In the genomic region with DNA sequence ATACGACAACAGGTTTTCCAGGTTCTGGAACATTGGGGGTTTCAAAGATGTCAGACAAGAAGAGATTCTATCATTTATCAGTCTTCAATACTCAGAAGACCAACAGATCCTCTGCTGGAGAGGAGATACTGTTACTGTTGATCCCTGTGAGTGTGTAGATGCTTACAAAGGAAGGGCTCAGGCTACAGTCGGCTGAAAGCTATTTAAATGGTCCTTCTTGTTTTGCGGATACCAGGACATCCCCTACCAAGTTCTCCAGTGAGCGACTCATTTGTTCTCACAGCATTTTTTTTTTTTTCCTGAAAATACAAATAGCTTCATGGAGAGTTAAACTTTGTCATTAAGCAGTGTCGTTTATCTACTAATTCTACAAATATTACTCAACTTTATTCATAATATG, we compare ENCODE assay signal across 30 cellular contexts.
"Had no signal": no experiment of that assay in that cellular context is flagged by ENCODE, and none has a peak within 500 bp of the region (broad histone marks: within the 10 kb centered on the region; RNA-seq: fewer than 3 reads in every experiment).

No MANE protein-coding gene starts in this region.

- H3K27me3 Mint-ChIP-seq: activated CD4-positive, alpha-beta T cell treated with anti-CD3 and anti-CD28 coated beads for 36 hours; activated CD4-positive, alpha-beta T cell treated with anti-CD3 and anti-CD28 coated beads, Interleukin-2, amount 10 ng/mL, durations not matched to agents 7 days and 5 days; activated naive CD8-positive, alpha-beta T cell treated with anti-CD3 and anti-CD28 coated beads for 36 hours had no signal

- ATAC-seq: activated CD4-positive, alpha-beta T cell treated with anti-CD3 and anti-CD28 coated beads for 36 hours; activated CD4-positive, CD25-positive, alpha-beta regulatory T cell treated with anti-CD3 and anti-CD28 coated beads, Interleukin-2, amount 50 U/mL, for 24 hours; activated CD8-positive, alpha-beta T cell treated with anti-CD3 and anti-CD28 coated beads, Interleukin-2, amount 10 ng/mL, durations not matched to agents 7 days and 5 days; activated T-cell treated with anti-CD3 and anti-CD28 coated beads, Interleukin-2, amount 50 U/mL, for 4 hours; Panc1 had no signal

- H3K27ac Mint-ChIP-seq: activated CD4-positive, alpha-beta T cell treated with anti-CD3 and anti-CD28 coated beads for 36 hours; activated CD4-positive, alpha-beta T cell treated with anti-CD3 and anti-CD28 coated beads, Interleukin-2, amount 10 ng/mL, durations not matched to agents 7 days and 5 days; activated naive CD8-positive, alpha-beta T cell treated with anti-CD3 and anti-CD28 coated beads for 36 hours; activated T-helper 1 cell treated with anti-CD3 and anti-CD28 coated beads, Interleukin-12 subunit alpha, Interleukin-12 subunit beta, Interleukin-2, Interleukin-4 antibody, amounts not matched to agents 30 ng/mL and 10 ng/mL and 1 ng/mL, durations not matched to agents 14 hours and 24 hours and 36 hours had no signal

- H3K9me3 ChIP-seq: SJCRH30 had no signal

- H3K4me3 ChIP-seq: SJCRH30, SK-N-MC had no signal

- DNase-seq: activated CD4-positive, alpha-beta T cell treated with anti-CD3 and anti-CD28 coated beads for 36 hours; activated CD4-positive, alpha-beta T cell treated with anti-CD3 and anti-CD28 coated beads, Interleukin-2, amount 10 ng/mL, durations not matched to agents 7 days and 5 days; activated CD4-positive, alpha-beta T cell treated with anti-CD3 and anti-CD28 coated beads, Interleukin-2, amount 50 U/mL, for 48 hours; activated CD8-positive, alpha-beta T cell treated with anti-CD3 and anti-CD28 coated beads, Interleukin-2, amount 10 ng/mL, durations not matched to agents 7 days and 5 days; activated naive CD4-positive, alpha-beta T cell; activated naive CD4-positive, alpha-beta T cell treated with anti-CD3 and anti-CD28 coated beads, Interleukin-2, amount 50 U/mL, for 16 hours; activated naive CD8-positive, alpha-beta T cell treated with anti-CD3 and anti-CD28 coated beads for 36 hours; activated T-cell treated with anti-CD3 and anti-CD28 coated beads, Interleukin-2, amount 50 U/mL, for 4 hours; amniotic stem cell; aorta; brain microvascular endothelial cell; central memory CD4-positive, alpha-beta T cell; NCI-H1092 treated with DMSO at 0.1 percent for 48 hours; NCI-H1417; NCI-H146; NCI-H187; NCI-H2029 treated with DMSO at 0.1 percent for 48 hours; NCI-H2107; NCI-H2171; NCI-H510A; NCI-H526; NCI-H748 treated with DMSO at 0.1 percent for 48 hours; NK-92 treated with Interleukin-12 subunit alpha and Interleukin-12 subunit beta, amount 100 ng/mL, for 24 hours; SHP77; SJCRH30; T1000 had no signal

- H3K36me3 ChIP-seq: brain microvascular endothelial cell, SJCRH30 had no signal

- H3K27me3 ChIP-seq: SJCRH30 had no signal

- H3K9me3 Mint-ChIP-seq: activated T-cell treated with anti-CD3 and anti-CD28 coated beads, Interleukin-2, amount 50 U/mL, for 4 hours; activated T-helper 1 cell treated with anti-CD3 and anti-CD28 coated beads, Interleukin-12 subunit alpha, Interleukin-12 subunit beta, Interleukin-2, Interleukin-4 antibody, amounts not matched to agents 30 ng/mL and 10 ng/mL and 1 ng/mL, durations not matched to agents 14 hours and 24 hours and 36 hours had no signal

- H3K27ac ChIP-seq: brain microvascular endothelial cell, SJCRH30, SK-N-MC had no signal

- H3K4me3 Mint-ChIP-seq: activated CD4-positive, alpha-beta T cell treated with anti-CD3 and anti-CD28 coated beads for 36 hours; activated CD4-positive, alpha-beta T cell treated with anti-CD3 and anti-CD28 coated beads, Interleukin-2, amount 10 ng/mL, durations not matched to agents 7 days and 5 days; activated CD8-positive, alpha-beta T cell treated with anti-CD3 and anti-CD28 coated beads, Interleukin-2, amount 10 ng/mL, durations not matched to agents 7 days and 5 days; activated naive CD8-positive, alpha-beta T cell treated with anti-CD3 and anti-CD28 coated beads for 36 hours; activated T-cell treated with anti-CD3 and anti-CD28 coated beads, Interleukin-2, amount 50 U/mL, for 4 hours; activated T-helper 1 cell treated with anti-CD3 and anti-CD28 coated beads, Interleukin-12 subunit alpha, Interleukin-12 subunit beta, Interleukin-2, Interleukin-4 antibody, amounts not matched to agents 30 ng/mL and 10 ng/mL and 1 ng/mL, durations not matched to agents 14 hours and 24 hours and 36 hours had no signal
